In the genomic region with DNA sequence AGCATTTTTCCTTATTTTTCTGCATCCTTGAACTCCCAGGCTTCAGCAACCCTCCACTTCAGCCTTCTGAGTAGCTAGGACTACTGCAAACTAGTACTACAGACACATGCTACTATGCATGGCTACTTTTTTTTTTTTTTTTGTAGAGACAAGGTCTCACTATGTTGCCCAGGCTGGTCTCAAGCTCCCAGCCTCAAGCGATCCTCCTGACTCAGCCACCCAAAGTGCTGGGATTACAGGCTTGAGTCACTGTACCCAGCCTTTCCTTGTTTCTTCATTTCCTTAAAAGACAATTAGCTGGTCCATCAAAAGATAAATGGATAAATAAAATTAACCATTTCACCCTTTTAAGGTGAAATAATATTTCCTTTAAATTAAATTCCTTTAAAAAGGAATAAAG, we compare ENCODE assay signal across 19 cellular contexts.
DNase-seq lines count a peak whose midpoint lies in the region; ATAC-seq and TF ChIP-seq lines count a peak whose summit lies in the region.
"Had no signal": no experiment of that assay in that cellular context is flagged by ENCODE, and none has a peak within 500 bp of the region (broad histone marks: within the 10 kb centered on the region; RNA-seq: fewer than 3 reads in every experiment).

No MANE protein-coding gene starts in this region.

- H4K20me1 ChIP-seq in mammary epithelial cell (ENCODE audit: insufficient read depth, low read length), result no peaks in the 10 kb centered on the region
- no peaks in the 10 kb centered on the region for H4K20me1 ChIP-seq in smooth muscle cell (ENCODE audit: low read depth)
- H4K20me1 ChIP-seq: BLaER1 had no signal

- TF ChIP-seq CTCF in mammary epithelial cell (conservative IDR thresholded peaks at IDR 0.05 in 1 of 2, IDR thresholded peaks at IDR 0.05 in 1 of 2; ENCODE audit: extremely low read depth in 1 of 2, insufficient read depth in 1 of 2, low read depth in 1 of 2, low read length in 2 of 2), result no peak
- TF ChIP-seq CTCF in smooth muscle cell (IDR thresholded peaks at IDR 0.05; ENCODE audit: borderline replicate concordance, insufficient read depth, poor library complexity, severe bottlenecking), result no peak

- H3K27me3 ChIP-seq in mammary epithelial cell (ENCODE audit: insufficient read depth, low read length) (no peaks in the 10 kb centered on the region), smooth muscle cell (ENCODE audit: low read depth) (no peaks in the 10 kb centered on the region)
- H3K27me3 ChIP-seq: BLaER1 had no signal

- 71% methylated on average over 1 of the region's 1 CpG for WGBS in mammary epithelial cell (ENCODE audit: low coverage, missing lambda C conversion rate)
- WGBS in smooth muscle cell (ENCODE audit: low lambda C conversion rate), result 24% methylated on average over 1 of the region's 1 CpG

- no peaks in the 10 kb centered on the region for H3K36me3 ChIP-seq in mammary epithelial cell (ENCODE audit: insufficient read depth, low read length)
- no peaks in the 10 kb centered on the region for H3K36me3 ChIP-seq in smooth muscle cell (ENCODE audit: low read depth)
- H3K36me3 ChIP-seq: BLaER1 had no signal

- in situ Hi-C loops in mammary epithelial cell (cut with MboI; ENCODE audit: low sequenced_read_pairs in 2 of 2), result no loop called here

- H3K27ac ChIP-seq in mammary epithelial cell (ENCODE audit: insufficient read depth, low read depth, low read length), result no peak overlapping the region
- peak overlapping the region; percentile 92 for H3K27ac ChIP-seq in smooth muscle cell (ENCODE audit: low read depth)
- H3K27ac ChIP-seq: BLaER1, HL-60 had no signal

- no TSS peak for BruUV-seq in mammary epithelial cell (replicated peaks; lab: Mats Ljungman, UMichigan)

- H3K9ac ChIP-seq in mammary epithelial cell (ENCODE audit: insufficient read depth, low read length), result no peak overlapping the region
- H3K9ac ChIP-seq in smooth muscle cell (ENCODE audit: low read depth), result peak overlapping the region; percentile 37
- H3K9ac ChIP-seq: BLaER1 had no signal

- H3K4me1 ChIP-seq in mammary epithelial cell (ENCODE audit: insufficient read depth, low read length) (peaks cover 8% of the 10 kb centered on the region), smooth muscle cell (ENCODE audit: low read depth) (no peaks in the 10 kb centered on the region)

- intact Hi-C loops in mammary epithelial cell (cut with micrococcal nuclease), result no loop called here

- no peak overlapping the region for H3K4me3 ChIP-seq in mammary epithelial cell (replicated peaks in 1 of 3; ENCODE audit: insufficient read depth in 1 of 3, low read depth in 2 of 3, low read length in 3 of 3)
- H3K4me3 ChIP-seq in smooth muscle cell, result no peak overlapping the region
- H3K4me3 ChIP-seq: BLaER1, GM12878 had no signal

- H3K79me2 ChIP-seq in mammary epithelial cell (ENCODE audit: insufficient read depth, low read length), result no peaks in the 10 kb centered on the region
- H3K79me2 ChIP-seq in smooth muscle cell (ENCODE audit: low read depth), result no peaks in the 10 kb centered on the region

- dilution Hi-C loops in mammary epithelial cell (cut with HindIII; ENCODE audit: low sequenced_read_pairs), result no loop called here

- peak; percentile 65 for ATAC-seq in esophagus mucosa
- no peak for ATAC-seq in GM21723 (IDR thresholded peaks at IDR 0.05; ENCODE audit: unreplicated experiment)
- no peak for ATAC-seq in GM21717 (IDR thresholded peaks at IDR 0.05; ENCODE audit: unreplicated experiment)
- ATAC-seq: GM12878, HCT116 had no signal

- H2AFZ ChIP-seq in mammary epithelial cell (ENCODE audit: low read depth, low read length), result no peak overlapping the region
- H2AFZ ChIP-seq in smooth muscle cell (ENCODE audit: low read depth), result no peak overlapping the region

- CTCF ChIA-PET in mammary epithelial cell (lab: Charles Lee; ENCODE audit: low non-redundant PET), result no interaction called here

- H3K4me2 ChIP-seq in mammary epithelial cell (ENCODE audit: insufficient read depth, low read depth, low read length) (no peak overlapping the region), smooth muscle cell (no peak overlapping the region)
- H3K4me2 ChIP-seq: BLaER1 had no signal

- H3F3A ChIP-seq in smooth muscle cell (ENCODE audit: low read depth), result no peaks in the 10 kb centered on the region

- H3K9me3 ChIP-seq in mammary epithelial cell (replicated peaks; ENCODE audit: insufficient read depth, low read length) (no peaks in the 10 kb centered on the region), smooth muscle cell (replicated peaks; ENCODE audit: low read depth) (no peaks in the 10 kb centered on the region)
- H3K9me3 ChIP-seq: BLaER1 had no signal

- DNase-seq in Daoy (ENCODE audit: low read depth), result peak; percentile 63
- DNase-seq in mammary epithelial cell, result peak; percentile 49
- DNase-seq in smooth muscle cell (lab: John Stamatoyannopoulos, UW; ENCODE audit: unreplicated experiment), result no peak
- no peak for DNase-seq in KG1 (lab: John Stamatoyannopoulos, UW)
- DNase-seq: 8988T; CD4-positive, alpha-beta memory T cell; DMS79 treated with DMSO at 0.1 percent for 48 hours; EL; GOT3; H7; HFFc6; IMR-90 had no signal

Comparison
In these comparisons a context has a peak if more than half of its experiments do, and no peak if none do; other contexts are left out.
1. DNase-seq: peak in Daoy (single experiment) and mammary epithelial cell (single experiment); none in smooth muscle cell (single experiment) and KG1 (single experiment).